Comparison of ENCODE assay signal across 8 cellular contexts in the genomic region with DNA sequence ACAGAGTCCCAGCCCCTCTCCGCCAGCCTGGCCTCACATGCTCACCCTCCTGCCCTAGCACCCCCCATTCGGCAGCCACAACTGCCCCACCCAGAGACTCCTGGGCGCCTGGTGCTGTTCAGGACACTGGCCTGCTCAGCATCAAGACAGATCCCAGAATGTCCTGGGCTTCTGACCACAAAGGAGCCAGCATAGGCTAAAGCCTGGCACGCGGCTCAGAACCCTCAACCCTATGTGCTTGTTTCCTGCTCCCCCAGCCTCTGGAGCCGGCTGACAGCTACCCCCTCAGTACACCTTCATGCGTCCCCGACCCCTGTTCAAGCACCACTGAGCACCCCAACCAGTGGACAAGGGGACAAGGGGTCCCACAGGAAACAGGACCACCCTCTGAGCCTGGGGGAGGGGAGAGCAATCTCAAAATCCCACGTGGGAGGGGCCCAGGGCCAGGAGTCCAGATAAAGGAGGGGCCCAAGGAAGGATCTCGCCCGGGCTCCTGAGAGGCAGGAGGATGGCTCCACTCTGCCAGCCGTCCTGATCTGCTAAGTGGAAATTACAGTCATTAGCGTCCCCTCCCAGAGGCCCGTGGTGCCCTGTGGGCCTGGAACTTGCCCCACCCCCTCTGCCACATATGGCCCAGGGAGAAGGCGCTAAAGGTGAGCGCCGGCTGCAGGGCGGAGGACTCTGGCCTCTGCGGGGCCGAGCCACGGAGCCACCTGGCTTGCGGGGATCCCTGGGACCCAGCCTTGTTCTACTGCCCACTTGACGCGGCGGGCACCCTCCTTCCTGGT. TPM values are rescaled to one million over a fixed set of nuclear protein-coding genes. Genes with fewer than 3 reads are reported as not detected.
DNase-seq lines count a peak whose midpoint lies in the region; ATAC-seq and TF ChIP-seq lines count a peak whose summit lies in the region.

No MANE protein-coding gene starts in this region.

- CTCF ChIA-PET in Panc1 (lab: Charles Lee), result interaction anchor here (0.7 kb wide), 1 partner anchor 339 kb away, joined by 3 read pairs; a partner anchor contains a TSS

- H3K4me1 Mint-ChIP-seq in endothelial cell (ENCODE audit: unreplicated experiment) (peaks cover 21% of the 10 kb centered on the region), neural crest cell (peaks cover 11% of the 10 kb centered on the region)

- no peaks in the 10 kb centered on the region for H3K9me3 Mint-ChIP-seq in endothelial cell (ENCODE audit: unreplicated experiment)
- H3K9me3 Mint-ChIP-seq in neural crest cell, result no peaks in the 10 kb centered on the region

- peak overlapping the region; percentile 95; the same call in 1 of the 2 replicates for H3K9ac ChIP-seq in ES-I3 (ENCODE audit: low read depth, low read length)

- POLR2A ChIA-PET in Panc1 (lab: Charles Lee), result interaction anchor here (0.7 kb wide), 1 partner anchor 73 kb away, joined by 3 read pairs; no protein-coding TSS in a partner anchor

- DNase-seq in Panc1 (ENCODE audit: low read depth, low spot score) (no peak), endothelial cell (ENCODE audit: low spot score) (no peak), neural crest cell (ENCODE audit: low read depth, low spot score) (no peak), COLO829 (ENCODE audit: low spot score) (no peak), NCI-H345 treated with DMSO at 0.1 percent for 48 hours (lab: John Stamatoyannopoulos, UW; ENCODE audit: unreplicated experiment) (no peak)
- DNase-seq in stimulated activated CD4-positive, alpha-beta T cell treated with anti-CD3 and anti-CD28 coated beads, Interleukin-2, amount 100 ng/mL, for 48 hours, result no peak

- peak overlapping the region; percentile 56 to 68 for H3K4me3 ChIP-seq in Panc1 (ENCODE audit: low read depth in 2 of 2, low read length in 2 of 2)

- H3K27ac ChIP-seq in Panc1 (ENCODE audit: low read length), result peak overlapping the region; percentile 86

- intact Hi-C loops in Panc1 (cut with micrococcal nuclease; ENCODE audit: unreplicated experiment), result loop anchor here (10.0 kb wide), 2 partner anchors 72 to 192 kb away; a partner anchor contains a TSS

- no peaks in the 10 kb centered on the region for H3K36me3 ChIP-seq in ES-I3 (ENCODE audit: insufficient read depth, low read length)
- H3K36me3 ChIP-seq in Panc1 (ENCODE audit: control insufficient read depth, insufficient read depth, low read length), result no peaks in the 10 kb centered on the region

- no peaks in the 10 kb centered on the region for H3K9me3 ChIP-seq in ES-I3 (ENCODE audit: control insufficient read depth, insufficient read depth, low read length)
- no peaks in the 10 kb centered on the region for H3K9me3 ChIP-seq in Panc1 (ENCODE audit: control insufficient read depth, insufficient read depth, low read depth, low read length)

- peaks cover 12% of the 10 kb centered on the region; the same call in 1 of the 2 replicates for H3K4me1 ChIP-seq in ES-I3 (ENCODE audit: insufficient read depth, low read length)
- H3K4me1 ChIP-seq in Panc1 (ENCODE audit: control insufficient read depth, insufficient read depth, low read length), result peaks cover 46% of the 10 kb centered on the region

- in situ Hi-C loops in Panc1 (cut with HindIII; ENCODE audit: low pct_unique_long_range_greater_than_20kb, low sequenced_read_pairs), result no loop called here

- H3K27ac Mint-ChIP-seq in endothelial cell (ENCODE audit: unreplicated experiment), result no peak overlapping the region
- H3K27ac Mint-ChIP-seq in neural crest cell (ENCODE audit: unreplicated experiment), result peak overlapping the region; percentile 35

- TF ChIP-seq CTCF in Panc1 (IDR thresholded peaks at IDR 0.05), result no peak
- no peak for TF ChIP-seq CTCF in endothelial cell (IDR thresholded peaks at IDR 0.05; ENCODE audit: unreplicated experiment)
- TF ChIP-seq CTCF in neural crest cell (conservative IDR thresholded peaks at IDR 0.05), result no peak

- peak overlapping the region; percentile 87 for H3K4me3 Mint-ChIP-seq in endothelial cell (ENCODE audit: unreplicated experiment)
- peak overlapping the region; percentile 77 for H3K4me3 Mint-ChIP-seq in neural crest cell

- no TSS peak for BruUV-seq in Panc1 (replicated peaks; lab: Mats Ljungman, UMichigan)

- no peaks in the 10 kb centered on the region for H3K27me3 ChIP-seq in Panc1 (ENCODE audit: control insufficient read depth, insufficient read depth, low read length)

- ATAC-seq in Panc1, result peak; percentile 14
- ATAC-seq in GM19452 (IDR thresholded peaks at IDR 0.05; ENCODE audit: unreplicated experiment), result no peak

- peaks cover 19% of the 10 kb centered on the region for H3K27me3 Mint-ChIP-seq in endothelial cell (ENCODE audit: unreplicated experiment)
- H3K27me3 Mint-ChIP-seq in neural crest cell (ENCODE audit: low read depth), result peaks cover 14% of the 10 kb centered on the region

- H3K36me3 Mint-ChIP-seq in endothelial cell (ENCODE audit: low read depth, unreplicated experiment), result peaks cover 12% of the 10 kb centered on the region
- no peaks in the 10 kb centered on the region for H3K36me3 Mint-ChIP-seq in neural crest cell (ENCODE audit: low read depth)

RNA-seq across cellular contexts. Expression of a gene that starts 27.1 kb away (rescaled TPM):
- 0.08 TPM for total RNA-seq in Panc1 (2021; ENCODE audit: unreplicated experiment)
- polyA plus RNA-seq in Panc1 (2012; ENCODE audit: insufficient read length), result 0.15 TPM
- total RNA-seq in endothelial cell (ENCODE audit: unreplicated experiment), result not detected
- not detected in 2 replicates for total RNA-seq in neural crest cell
